16 cellular contexts compared by ENCODE assay signal in genomic region chr7:154750353-154750801, GRCh38.
DNase-seq lines count a peak whose midpoint lies in the region; ATAC-seq, FAIRE-seq and TF ChIP-seq lines count a peak whose summit lies in the region.
"Had no signal": no experiment of that assay in that cellular context is flagged by ENCODE, and none has a peak within 500 bp of the region (broad histone marks: within the 10 kb centered on the region; RNA-seq: fewer than 3 reads in every experiment).

No MANE protein-coding gene starts in this region.

- H3K27me3 ChIP-seq in H7 (ENCODE audit: control insufficient read depth, insufficient read depth, low read length) (peaks cover 3% of the 10 kb centered on the region), K562 (ENCODE audit: control insufficient read depth in 2 of 2, insufficient read depth in 2 of 2, low read length in 2 of 2) (peaks cover 56 to 75% of the 10 kb centered on the region in 2 experiments)
- H3K27me3 ChIP-seq: BLaER1 had no signal

- no peak overlapping the region for H3K27ac ChIP-seq in K562 (ENCODE audit: extremely low read depth, low read depth, low read length)
- H3K27ac ChIP-seq: BLaER1, GM23248 had no signal

- peaks cover 8% of the 10 kb centered on the region for H3K9me3 Mint-ChIP-seq in stimulated activated memory B cell treated with anti-CD40 and anti-IgM and Interleukin-4, amounts not matched to agents 10 μg/mL and 1 μg/mL and 100 μg/mL, for 72 hours
- peaks cover 3% of the 10 kb centered on the region for H3K9me3 Mint-ChIP-seq in mesothelial cell of epicardium

- in situ Hi-C loops in K562 (cut with MboI), result no loop called here

- TF ChIP-seq POLR2A in K562 (conservative IDR thresholded peaks at IDR 0.05), result no peak
- no peak for TF ChIP-seq POLR2A in GM18505 (IDR thresholded peaks at IDR 0.05; ENCODE audit: borderline replicate concordance, extremely low read depth, insufficient read depth, insufficient read length)

- BruUV-seq in K562 (replicated peaks; lab: Mats Ljungman, UMichigan), result no TSS peak

- H4K20me1 ChIP-seq in K562 (replicated peaks; ENCODE audit: control insufficient read depth, insufficient read depth, low read length), result peaks cover 19% of the 10 kb centered on the region; the same call in 1 of the 2 replicates
- H4K20me1 ChIP-seq: BLaER1 had no signal

- WGBS in K562 (ENCODE audit: insufficient coverage, low coverage, missing lambda C conversion rate), result 1% methylated on average over 27 of the region's 27 CpGs

- no peaks in the 10 kb centered on the region for H3K9me3 ChIP-seq in K562 (replicated peaks; ENCODE audit: control insufficient read depth, insufficient read depth, low read depth, low read length)
- H3K9me3 ChIP-seq: BLaER1, HAP-1 had no signal

- no peak overlapping the region for H3K27ac Mint-ChIP-seq in stimulated activated memory B cell treated with anti-CD40 and anti-IgM and Interleukin-4, amounts not matched to agents 10 μg/mL and 1 μg/mL and 100 μg/mL, for 72 hours
- H3K27ac Mint-ChIP-seq in mesothelial cell of epicardium, result no peak overlapping the region
- H3K27ac Mint-ChIP-seq: CD8-positive, alpha-beta memory T cell; HFFc6 had no signal

- no peak overlapping the region for H3K4me2 ChIP-seq in K562 (ENCODE audit: insufficient read depth, low read length)
- H3K4me2 ChIP-seq: BLaER1 had no signal

- H3K4me1 ChIP-seq in K562 (replicated peaks in 1 of 2; ENCODE audit: control insufficient read depth in 2 of 2, insufficient read depth in 2 of 2, low read length in 2 of 2), result no peaks in the 10 kb centered on the region
- H3K4me1 ChIP-seq: BLaER1, HAP-1 had no signal

- H3K27me3 Mint-ChIP-seq in stimulated activated memory B cell treated with anti-CD40 and anti-IgM and Interleukin-4, amounts not matched to agents 10 μg/mL and 1 μg/mL and 100 μg/mL, for 72 hours, result no peaks in the 10 kb centered on the region
- H3K27me3 Mint-ChIP-seq in mesothelial cell of epicardium (ENCODE audit: low read depth), result peaks cover 11% of the 10 kb centered on the region

- DNase-seq in H7, result peak; percentile 44
- no peak for DNase-seq in K562 (ENCODE audit: extremely low read depth in 1 of 4, low spot score in 3 of 4)
- DNase-seq in mesenteric fat pad (ENCODE audit: low spot score), result peak; percentile 87
- no peak for DNase-seq in mesothelial cell of epicardium (ENCODE audit: low spot score in 2 of 2, unreplicated experiment in 2 of 2)
- DNase-seq in medulla oblongata (ENCODE audit: extremely low spot score), result no peak
- DNase-seq: 8988T; AML-193; CD8-positive, alpha-beta memory T cell; DMS53; GM23248; HFFc6 had no signal

- CTCF ChIA-PET in K562 (lab: Yijun Ruan, JAX; ENCODE audit: low intra/inter-chr PET ratio), result no interaction called here

- FAIRE-seq in K562 (lab: Jason Lieb, UNC), result no peak
- FAIRE-seq: GM18507 had no signal

- no peak for TF ChIP-seq CTCF in K562 (IDR thresholded peaks at IDR 0.05 in 2 of 3, conservative IDR thresholded peaks at IDR 0.05 in 1 of 3; ENCODE audit: insufficient read depth in 2 of 3, low read depth in 1 of 3, low read length in 3 of 3)
- TF ChIP-seq CTCF in mesothelial cell of epicardium (IDR thresholded peaks at IDR 0.05; ENCODE audit: unreplicated experiment), result no peak

- no peak for TF ChIP-seq EP300 in K562 (IDR thresholded peaks at IDR 0.05; ENCODE audit: low read length)

- POLR2A ChIA-PET in K562 (lab: Yijun Ruan, JAX), result no interaction called here

- H3K9ac ChIP-seq in K562 (ENCODE audit: insufficient read depth in 1 of 2, low read depth in 2 of 2, low read length in 2 of 2), result no peak overlapping the region
- H3K9ac ChIP-seq: BLaER1, GM23248 had no signal

- H3K9me1 ChIP-seq in K562 (ENCODE audit: control insufficient read depth, insufficient read depth, low read length), result no peaks in the 10 kb centered on the region

- H2AFZ ChIP-seq in K562 (ENCODE audit: low read depth, low read length), result no peak overlapping the region
- H2AFZ ChIP-seq: GM23248 had no signal

- intact Hi-C loops in K562 (cut with micrococcal nuclease), result no loop called here

- no peaks in the 10 kb centered on the region for H3K79me2 ChIP-seq in K562 (ENCODE audit: control insufficient read depth, insufficient read depth, low read length)

- 0 out of 3 replicates have a peak, but pooled peaks have one; percentile 22 for ATAC-seq in K562
- peak; percentile 13 for ATAC-seq in stimulated activated memory B cell treated with anti-CD40 and anti-IgM and Interleukin-4, amounts not matched to agents 10 μg/mL and 1 μg/mL and 100 μg/mL, for 72 hours
- ATAC-seq in GM18505 (IDR thresholded peaks at IDR 0.05; ENCODE audit: unreplicated experiment), result no peak

- no peaks in the 10 kb centered on the region for H3K4me1 Mint-ChIP-seq in stimulated activated memory B cell treated with anti-CD40 and anti-IgM and Interleukin-4, amounts not matched to agents 10 μg/mL and 1 μg/mL and 100 μg/mL, for 72 hours
- no peaks in the 10 kb centered on the region for H3K4me1 Mint-ChIP-seq in mesothelial cell of epicardium
- H3K4me1 Mint-ChIP-seq: CD8-positive, alpha-beta memory T cell had no signal

- H3K4me3 ChIP-seq in H7 (ENCODE audit: insufficient read depth, low read depth, low read length), result no peak overlapping the region; the same call in 1 of the 2 replicates
- no peak overlapping the region for H3K4me3 ChIP-seq in K562
- H3K4me3 ChIP-seq: BLaER1, GM23248, HAP-1 had no signal

- H3K4me3 Mint-ChIP-seq in stimulated activated memory B cell treated with anti-CD40 and anti-IgM and Interleukin-4, amounts not matched to agents 10 μg/mL and 1 μg/mL and 100 μg/mL, for 72 hours, result no peak overlapping the region
- no peak overlapping the region for H3K4me3 Mint-ChIP-seq in mesothelial cell of epicardium
- H3K4me3 Mint-ChIP-seq: CD8-positive, alpha-beta memory T cell; HFFc6 had no signal

- H3K36me3 ChIP-seq in H7 (replicated peaks; ENCODE audit: control insufficient read depth, insufficient read depth, low read length) (no peaks in the 10 kb centered on the region), K562 (ENCODE audit: control insufficient read depth, insufficient read depth, low read length) (no peaks in the 10 kb centered on the region)
- H3K36me3 ChIP-seq: BLaER1, HAP-1 had no signal

- no peaks in the 10 kb centered on the region for H3K36me3 Mint-ChIP-seq in stimulated activated memory B cell treated with anti-CD40 and anti-IgM and Interleukin-4, amounts not matched to agents 10 μg/mL and 1 μg/mL and 100 μg/mL, for 72 hours
- no peaks in the 10 kb centered on the region for H3K36me3 Mint-ChIP-seq in mesothelial cell of epicardium
- H3K36me3 Mint-ChIP-seq: CD8-positive, alpha-beta memory T cell had no signal

- TF ChIP-seq RAD21 in K562 (CRISPR knock-in tag; conservative IDR thresholded peaks at IDR 0.05 in 1 of 2, IDR thresholded peaks at IDR 0.05 in 1 of 2), result no peak

TF ChIP-seq in K562, 482 proteins besides CTCF, POLR2A, EP300 and RAD21:
- TF ChIP-seq NBN (IDR thresholded peaks at IDR 0.05; ENCODE audit: low read depth) (no peak), ZBTB9 (CRISPR knock-in tag; IDR thresholded peaks at IDR 0.05) (no peak), TRIM28 (IDR thresholded peaks at IDR 0.05) (no peak), RFX1 (IDR thresholded peaks at IDR 0.05) (no peak), POU5F1 (IDR thresholded peaks at IDR 0.05; ENCODE audit: borderline replicate concordance, low read depth, low read length, partially characterized antibody) (no peak), RBM15 (IDR thresholded peaks at IDR 0.05; ENCODE audit: insufficient read depth, low read length) (no peak), MYNN (IDR thresholded peaks at IDR 0.05) (no peak), MYNN (CRISPR knock-in tag; IDR thresholded peaks at IDR 0.05) (no peak), CCNT2 (IDR thresholded peaks at IDR 0.05; ENCODE audit: borderline replicate concordance, extremely low read depth, insufficient read length, low read depth, low read length) (no peak), HDGF (IDR thresholded peaks at IDR 0.05) (no peak), FOXP1 (CRISPR knock-in tag; IDR thresholded peaks at IDR 0.05) (no peak), ZNF586 (CRISPR knock-in tag; conservative IDR thresholded peaks at IDR 0.05) (no peak), NFATC3 (IDR thresholded peaks at IDR 0.05) (no peak), ZNF274 (IDR thresholded peaks at IDR 0.05; ENCODE audit: borderline replicate concordance, low read depth, low read length) (no peak), HDAC1 (IDR thresholded peaks at IDR 0.05) (no peak), HOXB6 (CRISPR knock-in tag; IDR thresholded peaks at IDR 0.05; ENCODE audit: borderline replicate concordance) (no peak), ETV1 (tag; conservative IDR thresholded peaks at IDR 0.05; ENCODE audit: low read depth) (no peak)
- TF ChIP-seq, protein P1, sequence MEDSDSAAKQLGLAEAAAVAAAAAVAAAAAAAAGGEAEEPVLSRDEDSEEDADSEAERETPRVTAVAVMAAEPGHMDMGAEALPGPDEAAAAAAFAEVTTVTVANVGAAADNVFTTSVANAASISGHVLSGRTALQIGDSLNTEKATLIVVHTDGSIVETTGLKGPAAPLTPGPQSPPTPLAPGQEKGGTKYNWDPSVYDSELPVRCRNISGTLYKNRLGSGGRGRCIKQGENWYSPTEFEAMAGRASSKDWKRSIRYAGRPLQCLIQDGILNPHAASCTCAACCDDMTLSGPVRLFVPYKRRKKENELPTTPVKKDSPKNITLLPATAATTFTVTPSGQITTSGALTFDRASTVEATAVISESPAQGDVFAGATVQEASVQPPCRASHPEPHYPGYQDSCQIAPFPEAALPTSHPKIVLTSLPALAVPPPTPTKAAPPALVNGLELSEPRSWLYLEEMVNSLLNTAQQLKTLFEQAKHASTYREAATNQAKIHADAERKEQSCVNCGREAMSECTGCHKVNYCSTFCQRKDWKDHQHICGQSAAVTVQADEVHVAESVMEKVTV (CRISPR knock-in tag; IDR thresholded peaks at IDR 0.05), result no peak
TF ChIP-seq in K562: peak in this region for 0.

Comparison
In these comparisons a context has a peak if more than half of its experiments do, and no peak if none do; other contexts are left out.
1. DNase-seq: peak in H7 (single experiment) and mesenteric fat pad (single experiment); none in K562 (0 of 4), mesothelial cell of epicardium (0 of 2) and medulla oblongata (single experiment).